ENCODE assay signal across 14 cellular contexts in genomic region chr22:37739000-37739399, GRCh38. TPM values are rescaled to one million over a fixed set of nuclear protein-coding genes. Genes with fewer than 3 reads are reported as not detected.
DNase-seq lines count a peak whose midpoint lies in the region; ATAC-seq, FAIRE-seq and TF ChIP-seq lines count a peak whose summit lies in the region.
"Had no signal": no experiment of that assay in that cellular context is flagged by ENCODE, and none has a peak within 500 bp of the region (broad histone marks: within the 10 kb centered on the region; RNA-seq: fewer than 3 reads in every experiment).

No MANE protein-coding gene starts in this region.

- no peak for FAIRE-seq in D721Med (lab: Jason Lieb, UNC)

- DNase-seq in CD14-positive monocyte (ENCODE audit: low spot score) (no peak), cardiac fibroblast (ENCODE audit: low read depth in 2 of 2) (peak; percentile 72 to 91), hepatic stellate cell (ENCODE audit: low spot score) (peak; percentile 51), sigmoid colon (peak; percentile 93), D721Med (ENCODE audit: insufficient read length, low spot score) (no peak), HUDEP-2 (lab: John Stamatoyannopoulos, UW; ENCODE audit: unreplicated experiment in 76 of 76) (no peak), ascending aorta (ENCODE audit: low spot score in 2 of 2) (no peak)
- DNase-seq: foreskin melanocyte, NCI-H1417 treated with DMSO at 0.1 percent for 48 hours, NCI-H774 had no signal

- peak overlapping the region; percentile 38 to 98 (median 72) for H3K27ac ChIP-seq in sigmoid colon
- H3K27ac ChIP-seq in ascending aorta = no peak overlapping the region
- H3K27ac ChIP-seq: SK-N-MC, tibial artery had no signal

- TF ChIP-seq CTCF in CD14-positive monocyte (IDR thresholded peaks at IDR 0.05) (no peak), cardiac fibroblast (IDR thresholded peaks at IDR 0.05; ENCODE audit: low read depth, low read length) (no peak), sigmoid colon (IDR thresholded peaks at IDR 0.05) (no peak), D721Med (IDR thresholded peaks at IDR 0.05; ENCODE audit: insufficient read depth, missing control alignments) (no peak), ascending aorta (IDR thresholded peaks at IDR 0.05) (no peak)

- H3K27me3 ChIP-seq in sigmoid colon (no peaks in the 10 kb centered on the region), ascending aorta (no peaks in the 10 kb centered on the region)
- H3K27me3 ChIP-seq: tibial artery had no signal

- peaks cover 0 to 51% (median 40%) of the 10 kb centered on the region in 4 donors for H3K4me1 ChIP-seq in sigmoid colon
- H3K4me1 ChIP-seq in ascending aorta = peaks cover 0 to 8% of the 10 kb centered on the region in 2 donors

- H3K9me3 ChIP-seq in sigmoid colon (no peaks in the 10 kb centered on the region), ascending aorta (no peaks in the 10 kb centered on the region)
- H3K9me3 ChIP-seq: tibial artery had no signal

- no peak for TF ChIP-seq POLR2A in sigmoid colon (IDR thresholded peaks at IDR 0.05)

- peaks cover 0 to 2% (median 0%) of the 10 kb centered on the region in 7 donors for H3K9me3 Mint-ChIP-seq in CD14-positive monocyte
- H3K9me3 Mint-ChIP-seq: memory B cell had no signal

- H3K36me3 ChIP-seq in sigmoid colon (no peaks in the 10 kb centered on the region), ascending aorta (no peaks in the 10 kb centered on the region)
- H3K36me3 ChIP-seq: tibial artery had no signal

- no peak for TF ChIP-seq EP300 in sigmoid colon (IDR thresholded peaks at IDR 0.05)

- 68 to 76% methylated on average over 11 of the region's 11 CpGs for WGBS in sigmoid colon, 2 donors

- intact Hi-C loops in CD14-positive monocyte (cut with micrococcal nuclease) (loop anchor here in 1 of 2 donors (10.0 kb wide), 1 partner anchor 94 kb away; no protein-coding TSS in a partner anchor), sigmoid colon (cut with DNase I) (no loop called here), ascending aorta (cut with DNase I) (no loop called here)

- peak overlapping the region; percentile 50 to 82 for H3K4me3 Mint-ChIP-seq in CD14-positive monocyte
- H3K4me3 Mint-ChIP-seq: memory B cell had no signal

- H3K4me1 Mint-ChIP-seq in CD14-positive monocyte = peaks cover 80% of the 10 kb centered on the region

- no peak for ATAC-seq in HG03565 (IDR thresholded peaks at IDR 0.05; ENCODE audit: unreplicated experiment)

- peaks cover 0 to 7% (median 2%) of the 10 kb centered on the region in 3 donors for H3K27me3 Mint-ChIP-seq in CD14-positive monocyte (ENCODE audit: low read depth in 3 of 3)

- no peak overlapping the region for H3K4me3 ChIP-seq in cardiac fibroblast (replicated peaks in 1 of 2; ENCODE audit: low read depth in 2 of 2, low read length in 2 of 2)
- no peak overlapping the region for H3K4me3 ChIP-seq in sigmoid colon
- H3K4me3 ChIP-seq in ascending aorta = no peak overlapping the region
- H3K4me3 ChIP-seq: SK-N-MC, tibial artery had no signal

- H3K36me3 Mint-ChIP-seq in CD14-positive monocyte = peaks cover 5 to 17% of the 10 kb centered on the region in 2 donors

- peak overlapping the region; percentile 91 to 98 (median 98) for H3K27ac Mint-ChIP-seq in CD14-positive monocyte
- H3K27ac Mint-ChIP-seq: memory B cell had no signal

RNA-seq across cellular contexts. Expression of gene TRIOBP, which starts 42.2 kb away (rescaled TPM):
- 10 to 100 TPM; 43.0 to 46.6 TPM for polyA plus RNA-seq in CD14-positive monocyte
- total RNA-seq in sigmoid colon = 100 to 1,000 TPM in 3 of 4 donors, 10 to 100 TPM in 1; 82.8 to 140 (median 128) TPM
- polyA plus RNA-seq in sigmoid colon = 10 to 100 TPM; 51.7 to 61.5 (median 58.7) TPM
- total RNA-seq in ascending aorta = 253 TPM

RNA-seq across cellular contexts. Expression of gene NOL12, which starts 52.9 kb away (rescaled TPM):
- polyA plus RNA-seq in CD14-positive monocyte (10 to 100 TPM; 47.3 to 49.2 TPM), sigmoid colon (10 to 100 TPM; 33.1 to 41.4 (median 41.3) TPM)
- total RNA-seq in sigmoid colon (10 to 100 TPM; 10.7 to 28.2 (median 12.5) TPM), ascending aorta (4.0 TPM)

Comparison
In these comparisons a context has a peak if more than half of its experiments do, and no peak if none do; other contexts are left out.
1. DNase-seq: peak in cardiac fibroblast (2 of 2), hepatic stellate cell (single experiment) and sigmoid colon (single experiment); none in CD14-positive monocyte (single experiment), D721Med (single experiment), HUDEP-2 (0 of 76) and ascending aorta (0 of 2).
2. H3K27ac ChIP-seq: peak in sigmoid colon (4 of 4); none in ascending aorta (0 of 2).